Comparison of ENCODE assay signal across 16 cellular contexts in genomic region chr16:53839150-53839549, GRCh38.
"Had no signal": no experiment of that assay in that cellular context is flagged by ENCODE, and none has a peak within 500 bp of the region (broad histone marks: within the 10 kb centered on the region; RNA-seq: fewer than 3 reads in every experiment).

No MANE protein-coding gene starts in this region.

- ATAC-seq: activated CD4-positive, alpha-beta T cell treated with anti-CD3 and anti-CD28 coated beads for 36 hours; activated CD8-positive, alpha-beta T cell treated with anti-CD3 and anti-CD28 coated beads for 36 hours; activated T-cell treated with anti-CD3 and anti-CD28 coated beads, Interleukin-2, amount 50 U/mL, for 72 hours; gastroesophageal sphincter; left ventricle myocardium superior had no signal

- H3K27me3 ChIP-seq: gastroesophageal sphincter, testis had no signal

- H3K4me1 ChIP-seq: testis had no signal

- H3K4me3 ChIP-seq: gastroesophageal sphincter, testis had no signal

- DNase-seq: activated CD4-positive, alpha-beta T cell treated with anti-CD3 and anti-CD28 coated beads for 36 hours; activated CD8-positive, alpha-beta memory T cell treated with anti-CD3 and anti-CD28 coated beads, Interleukin-2, amount 50 U/mL, for 4 hours; activated CD8-positive, alpha-beta T cell treated with anti-CD3 and anti-CD28 coated beads for 36 hours; activated gamma-delta T cell treated with Interleukin-2 at 50 U/mL for 16 hours; activated naive CD8-positive, alpha-beta T cell treated with anti-CD3 and anti-CD28 coated beads, Interleukin-2, amount 10 ng/mL, durations not matched to agents 7 days and 5 days; activated T-cell treated with anti-CD3 and anti-CD28 coated beads, Interleukin-2, amount 50 U/mL, for 72 hours; aorta; kidney; left ventricle myocardium superior; mesendoderm; nephron progenitor cell; stimulated activated CD4-positive, alpha-beta T cell treated with anti-CD3 and anti-CD28 coated beads, Interleukin-2, amount 100 ng/mL, for 48 hours; stimulated activated CD8-positive, alpha-beta memory T cell treated with anti-CD3 and anti-CD28 coated beads, Interleukin-4, amount 100 ng/mL, for 48 hours; T-helper 9 cell; testis had no signal

- H3K27ac ChIP-seq: gastroesophageal sphincter, testis had no signal

- H3K9me3 ChIP-seq: gastroesophageal sphincter, testis had no signal
